In the genomic region with DNA sequence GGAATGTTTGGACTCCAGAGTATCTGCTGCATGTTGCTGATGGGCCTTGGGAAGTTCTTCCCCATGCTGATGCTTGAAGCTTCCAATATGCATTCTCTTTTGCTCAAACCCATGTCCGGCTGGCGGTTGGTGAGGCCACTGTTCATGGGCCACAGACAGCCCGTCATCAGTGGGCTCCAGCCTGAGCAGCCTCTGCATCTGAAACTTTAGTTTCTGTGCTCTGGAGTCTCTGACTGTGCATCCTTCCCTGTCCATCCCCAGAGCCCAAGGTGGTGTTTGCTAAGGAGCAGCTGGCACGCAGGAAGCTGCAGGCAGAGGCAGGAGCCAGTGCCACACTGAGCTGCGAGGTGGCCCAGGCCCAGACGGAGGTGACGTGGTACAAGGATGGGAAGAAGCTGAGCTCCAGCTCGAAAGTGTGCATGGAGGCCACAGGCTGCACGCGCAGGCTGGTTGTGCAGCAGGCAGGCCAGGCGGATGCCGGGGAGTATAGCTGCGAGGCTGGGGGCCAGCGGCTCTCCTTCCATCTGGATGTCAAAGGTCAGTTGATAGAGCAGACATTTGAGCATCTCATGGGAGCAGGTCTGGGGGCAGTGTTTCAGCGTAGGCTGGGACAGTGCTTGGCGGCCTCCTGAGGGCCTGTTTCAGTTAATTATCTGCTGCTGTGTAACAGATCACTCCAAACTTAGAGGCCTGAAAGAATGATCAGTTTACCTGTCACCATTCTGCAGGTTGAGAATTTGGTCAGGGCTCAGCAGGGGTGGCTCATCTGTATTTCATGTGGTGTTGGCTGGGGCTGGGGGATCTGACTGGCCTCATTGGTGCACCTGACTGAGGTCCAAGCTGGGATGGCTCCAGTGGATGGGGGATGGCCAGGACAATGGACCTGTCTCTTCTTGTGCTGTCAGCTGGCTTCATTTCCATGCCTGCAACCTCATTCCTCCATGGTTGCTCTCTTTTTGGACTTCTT, we compare ENCODE assay signal across 1 cellular context.
TF ChIP-seq lines count a peak whose summit lies in the region.

No MANE protein-coding gene starts in this region.

TF ChIP-seq in HepG2, 621 proteins besides CTCF, POLR2A, EP300 and RAD21:
- TF ChIP-seq, protein P1, sequence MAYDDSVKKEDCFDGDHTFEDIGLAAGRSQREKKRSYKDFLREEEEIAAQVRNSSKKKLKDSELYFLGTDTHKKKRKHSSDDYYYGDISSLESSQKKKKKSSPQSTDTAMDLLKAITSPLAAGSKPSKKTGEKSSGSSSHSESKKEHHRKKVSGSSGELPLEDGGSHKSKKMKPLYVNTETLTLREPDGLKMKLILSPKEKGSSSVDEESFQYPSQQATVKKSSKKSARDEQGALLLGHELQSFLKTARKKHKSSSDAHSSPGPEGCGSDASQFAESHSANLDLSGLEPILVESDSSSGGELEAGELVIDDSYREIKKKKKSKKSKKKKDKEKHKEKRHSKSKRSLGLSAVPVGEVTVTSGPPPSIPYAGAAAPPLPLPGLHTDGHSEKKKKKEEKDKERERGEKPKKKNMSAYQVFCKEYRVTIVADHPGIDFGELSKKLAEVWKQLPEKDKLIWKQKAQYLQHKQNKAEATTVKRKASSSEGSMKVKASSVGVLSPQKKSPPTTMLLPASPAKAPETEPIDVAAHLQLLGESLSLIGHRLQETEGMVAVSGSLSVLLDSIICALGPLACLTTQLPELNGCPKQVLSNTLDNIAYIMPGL (CRISPR knock-in tag; IDR thresholded peaks at IDR 0.05; ENCODE audit: borderline replicate concordance in 1 of 2, low read depth in 1 of 2): no peak
- TF ChIP-seq ZNF331 (CRISPR knock-in tag; IDR thresholded peaks at IDR 0.05) (peak; percentile 97), ZC3H13 (CRISPR knock-in tag; IDR thresholded peaks at IDR 0.05) (no peak), ZNF550 (CRISPR knock-in tag; IDR thresholded peaks at IDR 0.05; ENCODE audit: borderline replicate concordance) (no peak), ZNF124 (CRISPR knock-in tag; IDR thresholded peaks at IDR 0.05) (no peak), TAF1 (CRISPR knock-in tag; IDR thresholded peaks at IDR 0.05) (0 out of 2 replicates have a peak, but pooled peaks have one; percentile 11), TCF12 (IDR thresholded peaks at IDR 0.05) (no peak), TCF12 (CRISPR knock-in tag; IDR thresholded peaks at IDR 0.05) (no peak), FOXC1 (CRISPR knock-in tag; IDR thresholded peaks at IDR 0.05; ENCODE audit: borderline replicate concordance) (no peak), PCBP2 (optimal IDR thresholded peaks at IDR 0.05; ENCODE audit: low read depth, low read length, poor library complexity, severe bottlenecking) (no peak)
- TF ChIP-seq, protein P2, sequence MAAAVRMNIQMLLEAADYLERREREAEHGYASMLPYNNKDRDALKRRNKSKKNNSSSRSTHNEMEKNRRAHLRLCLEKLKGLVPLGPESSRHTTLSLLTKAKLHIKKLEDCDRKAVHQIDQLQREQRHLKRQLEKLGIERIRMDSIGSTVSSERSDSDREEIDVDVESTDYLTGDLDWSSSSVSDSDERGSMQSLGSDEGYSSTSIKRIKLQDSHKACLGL (CRISPR knock-in tag; IDR thresholded peaks at IDR 0.05): no peak
